In genomic region chr1:20507564-20508410, GRCh38 we compare ENCODE assay signal across 9 cellular contexts. TPM values are rescaled to one million over a fixed set of nuclear protein-coding genes. Genes with fewer than 3 reads are reported as not detected.
DNase-seq lines count a peak whose midpoint lies in the region; ATAC-seq and TF ChIP-seq lines count a peak whose summit lies in the region.
"Had no signal": no experiment of that assay in that cellular context is flagged by ENCODE, and none has a peak within 500 bp of the region (broad histone marks: within the 10 kb centered on the region; RNA-seq: fewer than 3 reads in every experiment).

MUL1 (minus strand) TSS chr1:20508151; CDS start chr1:20508024, 127 bp downstream.

- peak; percentile 79 for ATAC-seq in GM18868 (IDR thresholded peaks at IDR 0.05; ENCODE audit: unreplicated experiment)
- peak; percentile 93 for ATAC-seq in HG03139 (IDR thresholded peaks at IDR 0.05; ENCODE audit: unreplicated experiment)

- peak; percentile 73 for TF ChIP-seq POLR2A in breast epithelium (IDR thresholded peaks at IDR 0.05)

- H3K4me1 ChIP-seq in breast epithelium (no peaks in the 10 kb centered on the region), iPS-20b (ENCODE audit: insufficient read depth, low read length) (no peaks in the 10 kb centered on the region), skeletal muscle tissue (ENCODE audit: control insufficient read depth in 3 of 3, insufficient read depth in 3 of 3, low read length in 3 of 3) (peaks cover 17 to 38% (median 33%) of the 10 kb centered on the region in 3 donors)

- peaks cover 17% of the 10 kb centered on the region for H3K36me3 ChIP-seq in WERI-Rb-1
- H3K36me3 ChIP-seq in breast epithelium, result no peaks in the 10 kb centered on the region
- peaks cover 10% of the 10 kb centered on the region; the same call in 1 of the 2 replicates for H3K36me3 ChIP-seq in iPS-20b (ENCODE audit: insufficient read depth, low read depth, low read length)
- H3K36me3 ChIP-seq in skeletal muscle tissue (ENCODE audit: control insufficient read depth in 3 of 3, insufficient read depth in 3 of 3, low read length in 3 of 3), result peaks cover 0 to 14% (median 11%) of the 10 kb centered on the region in 3 donors

- H3K27me3 ChIP-seq in WERI-Rb-1 (ENCODE audit: insufficient read depth, low read depth, severe bottlenecking), result no peaks in the 10 kb centered on the region
- no peaks in the 10 kb centered on the region for H3K27me3 ChIP-seq in breast epithelium
- peaks cover 29% of the 10 kb centered on the region for H3K27me3 ChIP-seq in iPS-20b (ENCODE audit: insufficient read depth, low read length)
- peaks cover 3 to 8% (median 7%) of the 10 kb centered on the region in 3 donors for H3K27me3 ChIP-seq in skeletal muscle tissue (ENCODE audit: control insufficient read depth in 3 of 3, insufficient read depth in 3 of 3, low read length in 3 of 3)

- DNase-seq in A172 (ENCODE audit: low spot score), result peak; percentile 80
- DNase-seq in NCI-H2227 (lab: John Stamatoyannopoulos, UW; ENCODE audit: unreplicated experiment), result peak; percentile 95
- DNase-seq in WERI-Rb-1, result peak; percentile 95
- peak; percentile 90 to 93 for DNase-seq in breast epithelium (ENCODE audit: low spot score in 2 of 2)
- DNase-seq: DND-41 had no signal

- TF ChIP-seq CTCF in WERI-Rb-1 (IDR thresholded peaks at IDR 0.05; ENCODE audit: low read depth, low read length) (no peak), breast epithelium (IDR thresholded peaks at IDR 0.05) (no peak)

- H3K9ac ChIP-seq in iPS-20b (ENCODE audit: low read depth, low read length) (peak within 1 kb of the TSS; percentile 77; the same call in 1 of the 2 replicates), skeletal muscle tissue (ENCODE audit: low read depth in 1 of 3, low read length in 3 of 3) (peak within 1 kb of the TSS; percentile 92 to 93 (median 93))

- H3K27ac ChIP-seq in WERI-Rb-1 (peak within 1 kb of the TSS; percentile 71), breast epithelium (peak within 1 kb of the TSS; percentile 86 to 90), iPS-20b (ENCODE audit: low read length) (no peak within 1 kb of the TSS), skeletal muscle tissue (ENCODE audit: low read depth, low read length) (peak within 1 kb of the TSS; percentile 87)

- intact Hi-C loops in breast epithelium (cut with DNase I; ENCODE audit: low total_unique reads), result loop anchor here (5.0 kb wide), 1 partner anchor 795 kb away; no protein-coding TSS in a partner anchor

- H3K4me3 ChIP-seq in WERI-Rb-1 (ENCODE audit: low read depth, low read length) (peak within 1 kb of the TSS; percentile 87), breast epithelium (peak within 1 kb of the TSS; percentile 63 to 94 (median 78)), iPS-20b (ENCODE audit: low read length) (peak within 1 kb of the TSS; percentile 93), skeletal muscle tissue (ENCODE audit: low read length in 3 of 3) (peak within 1 kb of the TSS; percentile 97 to 100 (median 98))

- no peaks in the 10 kb centered on the region for H3K9me3 ChIP-seq in WERI-Rb-1 (ENCODE audit: severe bottlenecking)
- H3K9me3 ChIP-seq in breast epithelium, result no peaks in the 10 kb centered on the region
- H3K9me3 ChIP-seq in iPS-20b (ENCODE audit: insufficient read depth, low read depth, low read length), result no peaks in the 10 kb centered on the region
- H3K9me3 ChIP-seq in skeletal muscle tissue (ENCODE audit: control insufficient read depth in 3 of 3, low read length in 3 of 3), result no peaks in the 10 kb centered on the region

RNA-seq across cellular contexts. Expression of gene MUL1, which starts in this region (rescaled TPM):
- 26.6 and 26.9 TPM in 2 replicates for total RNA-seq in A172 (2014; rRNA removed; shearing (Covaris generic))
- total RNA-seq in breast epithelium, result 10 to 100 TPM; 25.4 to 35.1 (median 29.6) TPM
- 15.1 TPM for total RNA-seq in skeletal muscle tissue
